Comparison of ENCODE assay signal across 17 cellular contexts in genomic region chr10:49010295-49010694, GRCh38.
"Had no signal": no experiment of that assay in that cellular context is flagged by ENCODE, and none has a peak within 500 bp of the region (broad histone marks: within the 10 kb centered on the region; RNA-seq: fewer than 3 reads in every experiment).

No MANE protein-coding gene starts in this region.

- H3K27me3 Mint-ChIP-seq: activated CD4-positive, alpha-beta T cell treated with anti-CD3 and anti-CD28 coated beads, Interleukin-2, amount 10 ng/mL, durations not matched to agents 7 days and 5 days had no signal

- H3K27me3 ChIP-seq: sigmoid colon had no signal

- ATAC-seq: activated T-cell treated with anti-CD3 and anti-CD28 coated beads, Interleukin-2, amount 50 U/mL, for 72 hours; effector memory CD8-positive, alpha-beta T cell; SK-N-SH treated with all-trans-retinoic acid at 6 μM for 48 hours; stimulated activated effector memory CD8-positive, alpha-beta T cell treated with anti-CD3 and anti-CD28 coated beads, Interleukin-12 subunit alpha, Interleukin-12 subunit beta, amount 100 ng/mL, for 72 hours had no signal

- H3K4me3 ChIP-seq: sigmoid colon, spleen had no signal

- H3K27ac ChIP-seq: brain microvascular endothelial cell, epithelial cell of prostate, sigmoid colon, spleen had no signal

- H3K27ac Mint-ChIP-seq: activated CD4-positive, alpha-beta T cell treated with anti-CD3 and anti-CD28 coated beads, Interleukin-2, amount 10 ng/mL, durations not matched to agents 7 days and 5 days; activated naive CD8-positive, alpha-beta T cell treated with anti-CD3 and anti-CD28 coated beads, Interleukin-2, amount 10 ng/mL, durations not matched to agents 7 days and 5 days; activated T-cell treated with anti-CD3 and anti-CD28 coated beads, Interleukin-2, amount 50 U/mL, for 72 hours; effector memory CD8-positive, alpha-beta T cell; nephron progenitor cell; stimulated activated effector memory CD8-positive, alpha-beta T cell treated with anti-CD3 and anti-CD28 coated beads, Interleukin-12 subunit alpha, Interleukin-12 subunit beta, amount 100 ng/mL, for 72 hours had no signal

- H3K9me3 ChIP-seq: sigmoid colon, spleen had no signal

- H3K9me3 Mint-ChIP-seq: activated CD4-positive, alpha-beta T cell treated with anti-CD3 and anti-CD28 coated beads, Interleukin-2, amount 10 ng/mL, durations not matched to agents 7 days and 5 days; activated naive CD8-positive, alpha-beta T cell treated with anti-CD3 and anti-CD28 coated beads, Interleukin-2, amount 10 ng/mL, durations not matched to agents 7 days and 5 days; effector memory CD8-positive, alpha-beta T cell; stimulated activated effector memory CD8-positive, alpha-beta T cell treated with anti-CD3 and anti-CD28 coated beads, Interleukin-12 subunit alpha, Interleukin-12 subunit beta, amount 100 ng/mL, for 72 hours had no signal

- H3K4me3 Mint-ChIP-seq: activated CD4-positive, alpha-beta T cell treated with anti-CD3 and anti-CD28 coated beads, Interleukin-2, amount 10 ng/mL, durations not matched to agents 7 days and 5 days; activated naive CD8-positive, alpha-beta T cell treated with anti-CD3 and anti-CD28 coated beads, Interleukin-2, amount 10 ng/mL, durations not matched to agents 7 days and 5 days; activated T-cell treated with anti-CD3 and anti-CD28 coated beads, Interleukin-2, amount 50 U/mL, for 72 hours; effector memory CD8-positive, alpha-beta T cell; nephron progenitor cell; stimulated activated effector memory CD8-positive, alpha-beta T cell treated with anti-CD3 and anti-CD28 coated beads, Interleukin-12 subunit alpha, Interleukin-12 subunit beta, amount 100 ng/mL, for 72 hours had no signal

- H3K4me1 ChIP-seq: spleen had no signal

- H3K4me1 Mint-ChIP-seq: activated CD4-positive, alpha-beta T cell treated with anti-CD3 and anti-CD28 coated beads, Interleukin-2, amount 10 ng/mL, durations not matched to agents 7 days and 5 days; activated naive CD8-positive, alpha-beta T cell treated with anti-CD3 and anti-CD28 coated beads, Interleukin-2, amount 10 ng/mL, durations not matched to agents 7 days and 5 days; stimulated activated effector memory CD8-positive, alpha-beta T cell treated with anti-CD3 and anti-CD28 coated beads, Interleukin-12 subunit alpha, Interleukin-12 subunit beta, amount 100 ng/mL, for 72 hours had no signal

- H3K36me3 Mint-ChIP-seq: activated naive CD8-positive, alpha-beta T cell treated with anti-CD3 and anti-CD28 coated beads, Interleukin-2, amount 10 ng/mL, durations not matched to agents 7 days and 5 days; stimulated activated effector memory CD8-positive, alpha-beta T cell treated with anti-CD3 and anti-CD28 coated beads, Interleukin-12 subunit alpha, Interleukin-12 subunit beta, amount 100 ng/mL, for 72 hours had no signal

- H3K36me3 ChIP-seq: brain microvascular endothelial cell, sigmoid colon, spleen had no signal

- DNase-seq: activated CD4-positive, alpha-beta T cell treated with anti-CD3 and anti-CD28 coated beads, Interleukin-2, amount 10 ng/mL, durations not matched to agents 7 days and 5 days; activated CD4-positive, CD25-positive, alpha-beta regulatory T cell; activated CD8-positive, alpha-beta memory T cell treated with anti-CD3 and anti-CD28 coated beads, Interleukin-2, amount 50 U/mL, for 48 hours; activated gamma-delta T cell treated with Interleukin-2 at 50 U/mL for 16 hours; activated naive CD8-positive, alpha-beta T cell treated with anti-CD3 and anti-CD28 coated beads, Interleukin-2, amount 10 ng/mL, durations not matched to agents 7 days and 5 days; activated T-cell treated with anti-CD3 and anti-CD28 coated beads, Interleukin-2, amount 50 U/mL, for 72 hours; brain microvascular endothelial cell; effector memory CD8-positive, alpha-beta T cell; nephron progenitor cell; occipital lobe; sigmoid colon; spleen; stimulated activated CD4-positive, alpha-beta T cell treated with anti-CD3 and anti-CD28 coated beads, Interleukin-1b, Interleukin-23, amount 100 ng/mL, for 48 hours; T-helper 2 cell had no signal
